13 cellular contexts compared by ENCODE assay signal in the genomic region with DNA sequence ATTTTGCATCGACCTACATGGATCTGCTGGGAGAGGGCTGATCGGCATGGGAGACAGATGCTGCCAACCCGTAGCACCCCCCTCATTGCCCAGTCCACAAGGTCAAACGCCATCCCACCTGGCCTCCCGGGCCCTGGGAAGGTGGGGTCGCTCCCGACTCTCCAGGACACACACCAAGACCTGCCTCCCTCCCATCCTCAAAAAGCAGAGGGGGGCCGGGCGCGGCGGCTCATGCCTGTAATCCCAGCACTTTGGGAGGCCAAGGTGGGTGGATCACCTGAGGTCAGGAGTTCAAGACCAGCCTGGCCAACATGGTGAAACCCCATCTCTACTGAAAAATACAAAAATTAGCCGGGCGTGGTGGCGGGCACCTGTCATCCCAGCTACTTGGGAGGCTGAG. TPM values are rescaled to one million over a fixed set of nuclear protein-coding genes. Genes with fewer than 3 reads are reported as not detected.
"Had no signal": no experiment of that assay in that cellular context is flagged by ENCODE, and none has a peak within 500 bp of the region (broad histone marks: within the 10 kb centered on the region; RNA-seq: fewer than 3 reads in every experiment).

No MANE protein-coding gene starts in this region.

RNA-seq across cellular contexts. Expression of a gene that starts 46.7 kb away (rescaled TPM):
- total RNA-seq: activated B cell treated with CpG ODN at 0.5 μM for 24 hours; activated CD4-positive, alpha-beta memory T cell treated with anti-CD3 and anti-CD28 coated beads for 36 hours; activated CD4-positive, alpha-beta memory T cell treated with anti-CD3 and anti-CD28 coated beads, Interleukin-2, amount 10 ng/mL, durations not matched to agents 7 days and 5 days; activated CD4-positive, alpha-beta T cell treated with anti-CD3 and anti-CD28 coated beads for 36 hours; activated CD4-positive, alpha-beta T cell treated with anti-CD3 and anti-CD28 coated beads, Interleukin-2, amount 10 ng/mL, durations not matched to agents 24 days and 14 days; activated CD4-positive, alpha-beta T cell treated with anti-CD3 and anti-CD28 coated beads, Interleukin-2, amount 10 ng/mL, durations not matched to agents 7 days and 5 days; activated CD8-positive, alpha-beta memory T cell treated with anti-CD3 and anti-CD28 coated beads for 36 hours; activated CD8-positive, alpha-beta memory T cell treated with anti-CD3 and anti-CD28 coated beads, Interleukin-2, amount 10 ng/mL, durations not matched to agents 7 days and 5 days; activated CD8-positive, alpha-beta T cell treated with anti-CD3 and anti-CD28 coated beads for 36 hours; activated CD8-positive, alpha-beta T cell treated with anti-CD3 and anti-CD28 coated beads, Interleukin-2, amount 10 ng/mL, durations not matched to agents 7 days and 5 days; T-helper 1 cell treated with Interleukin-12 subunit alpha and Interleukin-12 subunit beta and Interleukin-4 antibody, amounts not matched to agents 30 ng/mL and 1 ng/mL, for 36 hours; T-helper 17 cell; T-helper 2 cell treated with Interferon-gamma antibody and Interleukin-4, amounts not matched to agents 100 ng/mL and 5 ng/mL, for 36 hours had no signal
